Comparison of ENCODE assay signal across 8 cellular contexts in genomic region chr4:152535903-152536544, GRCh38. TPM values are rescaled to one million over a fixed set of nuclear protein-coding genes. Genes with fewer than 3 reads are reported as not detected.
DNase-seq lines count a peak whose midpoint lies in the region; TF ChIP-seq lines count a peak whose summit lies in the region.

A gene with protein sequence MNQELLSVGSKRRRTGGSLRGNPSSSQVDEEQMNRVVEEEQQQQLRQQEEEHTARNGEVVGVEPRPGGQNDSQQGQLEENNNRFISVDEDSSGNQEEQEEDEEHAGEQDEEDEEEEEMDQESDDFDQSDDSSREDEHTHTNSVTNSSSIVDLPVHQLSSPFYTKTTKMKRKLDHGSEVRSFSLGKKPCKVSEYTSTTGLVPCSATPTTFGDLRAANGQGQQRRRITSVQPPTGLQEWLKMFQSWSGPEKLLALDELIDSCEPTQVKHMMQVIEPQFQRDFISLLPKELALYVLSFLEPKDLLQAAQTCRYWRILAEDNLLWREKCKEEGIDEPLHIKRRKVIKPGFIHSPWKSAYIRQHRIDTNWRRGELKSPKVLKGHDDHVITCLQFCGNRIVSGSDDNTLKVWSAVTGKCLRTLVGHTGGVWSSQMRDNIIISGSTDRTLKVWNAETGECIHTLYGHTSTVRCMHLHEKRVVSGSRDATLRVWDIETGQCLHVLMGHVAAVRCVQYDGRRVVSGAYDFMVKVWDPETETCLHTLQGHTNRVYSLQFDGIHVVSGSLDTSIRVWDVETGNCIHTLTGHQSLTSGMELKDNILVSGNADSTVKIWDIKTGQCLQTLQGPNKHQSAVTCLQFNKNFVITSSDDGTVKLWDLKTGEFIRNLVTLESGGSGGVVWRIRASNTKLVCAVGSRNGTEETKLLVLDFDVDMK (minus strand): TSS chr4:152536092. CDS start chr4:152411803, 124,289 bp downstream.

- H3K36me3 Mint-ChIP-seq in HFFc6 (ENCODE audit: low read depth): no peaks in the 10 kb centered on the region; the same call in 1 of the 2 replicates
- peaks cover 50% of the 10 kb centered on the region for H3K36me3 Mint-ChIP-seq in activated naive CD4-positive, alpha-beta T cell treated with anti-CD3 and anti-CD28 coated beads, Interleukin-2, amount 10 ng/mL, durations not matched to agents 7 days and 5 days

- H3K4me3 ChIP-seq in NB4 (ENCODE audit: low read depth, low read length) (peak within 1 kb of the TSS; percentile 82), SK-N-MC (peak within 1 kb of the TSS; percentile 84), suprapubic skin (peak within 1 kb of the TSS; percentile 100)

- H3K4me3 Mint-ChIP-seq in HFFc6: peak within 1 kb of the TSS; percentile 98
- H3K4me3 Mint-ChIP-seq in activated naive CD4-positive, alpha-beta T cell treated with anti-CD3 and anti-CD28 coated beads, Interleukin-2, amount 10 ng/mL, durations not matched to agents 7 days and 5 days: peak within 1 kb of the TSS; percentile 97

- peak within 1 kb of the TSS; percentile 93 for H3K9ac ChIP-seq in SK-N-MC (ENCODE audit: insufficient read length)

- TF ChIP-seq EP300 in suprapubic skin (IDR thresholded peaks at IDR 0.05): no peak

- H3K27me3 ChIP-seq in suprapubic skin: no peaks in the 10 kb centered on the region

- H3K36me3 ChIP-seq in SK-N-MC (ENCODE audit: insufficient read depth, low read length) (peaks cover 15% of the 10 kb centered on the region), suprapubic skin (peaks cover 8% of the 10 kb centered on the region)

- CTCF ChIA-PET in activated naive CD4-positive, alpha-beta T cell treated with anti-CD3 and anti-CD28 coated beads, Interleukin-2, amount 10 ng/mL, durations not matched to agents 7 days and 5 days (lab: Charles Lee): interaction anchor here (0.7 to 3.4 kb wide), 7 partner anchors 10 to 143 kb away, joined by 3 to 15 read pairs (median 4); no protein-coding TSS in a partner anchor

- DNase-seq in GM04503 (ENCODE audit: low read depth): peak; percentile 93
- DNase-seq in HFFc6: peak; percentile 98
- peak; percentile 99 for DNase-seq in NB4 (ENCODE audit: low read depth)
- DNase-seq in SK-N-MC (ENCODE audit: low read depth, low spot score): peak; percentile 94
- DNase-seq in activated naive CD4-positive, alpha-beta T cell treated with anti-CD3 and anti-CD28 coated beads, Interleukin-2, amount 10 ng/mL, durations not matched to agents 7 days and 5 days: peak; percentile 100
- peak; percentile 97 for DNase-seq in germinal center (ENCODE audit: low spot score)
- DNase-seq in nucleus accumbens (lab: John Stamatoyannopoulos, UW): peak; percentile 83 to 100 (median 98)
- DNase-seq in suprapubic skin (ENCODE audit: low spot score in 2 of 2): peak; percentile 98 to 99

- peaks cover 49% of the 10 kb centered on the region for H3K4me1 ChIP-seq in suprapubic skin

- H3K27me3 Mint-ChIP-seq in HFFc6 (ENCODE audit: insufficient read depth): no peaks in the 10 kb centered on the region; the same call in 1 of the 2 replicates
- peaks cover 7% of the 10 kb centered on the region for H3K27me3 Mint-ChIP-seq in activated naive CD4-positive, alpha-beta T cell treated with anti-CD3 and anti-CD28 coated beads, Interleukin-2, amount 10 ng/mL, durations not matched to agents 7 days and 5 days

- TF ChIP-seq POLR2A in NB4 (IDR thresholded peaks at IDR 0.05; ENCODE audit: extremely low read depth, insufficient read length): peak; percentile 82
- TF ChIP-seq POLR2A in suprapubic skin (IDR thresholded peaks at IDR 0.05): peak in 1 of 2 donors; percentile 68

- peak within 1 kb of the TSS; percentile 87 for H3K27ac Mint-ChIP-seq in HFFc6
- H3K27ac Mint-ChIP-seq in activated naive CD4-positive, alpha-beta T cell treated with anti-CD3 and anti-CD28 coated beads, Interleukin-2, amount 10 ng/mL, durations not matched to agents 7 days and 5 days: peak within 1 kb of the TSS; percentile 100

- H3K9me3 Mint-ChIP-seq in HFFc6: no peaks in the 10 kb centered on the region
- H3K9me3 Mint-ChIP-seq in activated naive CD4-positive, alpha-beta T cell treated with anti-CD3 and anti-CD28 coated beads, Interleukin-2, amount 10 ng/mL, durations not matched to agents 7 days and 5 days: peaks cover 2% of the 10 kb centered on the region

- H3K27ac ChIP-seq in SK-N-MC (peak within 1 kb of the TSS; percentile 75), suprapubic skin (peak within 1 kb of the TSS; percentile 97)

- H3K4me1 Mint-ChIP-seq in HFFc6 (ENCODE audit: low read depth): peaks cover 50% of the 10 kb centered on the region
- H3K4me1 Mint-ChIP-seq in activated naive CD4-positive, alpha-beta T cell treated with anti-CD3 and anti-CD28 coated beads, Interleukin-2, amount 10 ng/mL, durations not matched to agents 7 days and 5 days: peaks cover 52% of the 10 kb centered on the region

- no peak for TF ChIP-seq CTCF in HFFc6 (IDR thresholded peaks at IDR 0.05)
- TF ChIP-seq CTCF in NB4 (IDR thresholded peaks at IDR 0.05; ENCODE audit: low read depth, low read length): no peak
- TF ChIP-seq CTCF in suprapubic skin (IDR thresholded peaks at IDR 0.05): no peak

- 0% methylated on average over 20 of the region's 63 CpGs for WGBS in suprapubic skin

- H3K9me3 ChIP-seq in SK-N-MC (ENCODE audit: low read depth, low read length) (no peaks in the 10 kb centered on the region), suprapubic skin (no peaks in the 10 kb centered on the region)

RNA-seq across cellular contexts. Expression of the gene that starts here (rescaled TPM):
- total RNA-seq in HFFc6 (2021; fragmentation: NEBNext Ultra II Directional; extraction: Animal tissue kit (Norgen Biotek cat#: 25700)): 10 to 100 TPM; 17.4 to 26.1 (median 19.5) TPM
- 100 to 1,000 TPM; 106 to 363 (median 138) TPM for total RNA-seq in suprapubic skin

Comparison
In these comparisons a context has a peak if more than half of its experiments do, and no peak if none do; other contexts are left out.
1. Peak in every context shown above with its lines: DNase-seq, H3K4me3 ChIP-seq and H3K27ac ChIP-seq.